1 cellular context compared by ENCODE assay signal in genomic region chr7:116426428-116427156, GRCh38.
TF ChIP-seq lines count a peak whose summit lies in the region.

No MANE protein-coding gene starts in this region.

TF ChIP-seq in K562, 482 proteins besides CTCF, POLR2A, EP300 and RAD21 (continued from another document and continues in another):
- TF ChIP-seq FOXP4 (CRISPR knock-in tag; IDR thresholded peaks at IDR 0.05; ENCODE audit: borderline replicate concordance) (no peak), ZNF311 (CRISPR knock-in tag; IDR thresholded peaks at IDR 0.05) (no peak), ZKSCAN1 (IDR thresholded peaks at IDR 0.05; ENCODE audit: low read depth, low read length) (no peak), ZNF133 (CRISPR knock-in tag; IDR thresholded peaks at IDR 0.05) (no peak), THRB (CRISPR knock-in tag; conservative IDR thresholded peaks at IDR 0.05) (no peak), CBX5 (IDR thresholded peaks at IDR 0.05; ENCODE audit: borderline replicate concordance, low read depth) (no peak), GTF2F1 (IDR thresholded peaks at IDR 0.05; ENCODE audit: low read depth, low read length) (no peak), SAFB (IDR thresholded peaks at IDR 0.05; ENCODE audit: borderline replicate concordance, low read depth, low read length) (no peak), UBTF (IDR thresholded peaks at IDR 0.05; ENCODE audit: borderline replicate concordance in 1 of 2, low read depth in 2 of 2, low read length in 2 of 2) (no peak), ZNF696 (CRISPR knock-in tag; conservative IDR thresholded peaks at IDR 0.05) (no peak), JUND (IDR thresholded peaks at IDR 0.05; ENCODE audit: borderline replicate concordance, low read depth, low read length) (peak; percentile 93), JUND (tag; IDR thresholded peaks at IDR 0.05; ENCODE audit: borderline replicate concordance, low read depth, low read length) (peak; percentile 97), HSF4 (CRISPR knock-in tag; IDR thresholded peaks at IDR 0.05; ENCODE audit: borderline replicate concordance) (no peak), TAF15 (IDR thresholded peaks at IDR 0.05; ENCODE audit: low read depth, low read length) (no peak), SIX5 (IDR thresholded peaks at IDR 0.05; ENCODE audit: borderline replicate concordance in 1 of 2, insufficient read depth in 1 of 2, low read depth in 1 of 2, low read length in 2 of 2) (no peak), TFAM (CRISPR knock-in tag; conservative IDR thresholded peaks at IDR 0.05) (no peak), PYGO2 (tag; IDR thresholded peaks at IDR 0.05) (no peak), MTA3 (IDR thresholded peaks at IDR 0.05; ENCODE audit: borderline replicate concordance) (no peak), DLX4 (CRISPR knock-in tag; IDR thresholded peaks at IDR 0.05) (no peak), ZNF175 (CRISPR knock-in tag; IDR thresholded peaks at IDR 0.05; ENCODE audit: low read depth) (no peak), TAF9B (IDR thresholded peaks at IDR 0.05; ENCODE audit: partially characterized antibody) (no peak), ZNF408 (CRISPR knock-in tag; IDR thresholded peaks at IDR 0.05; ENCODE audit: low read depth) (no peak), YY1 (IDR thresholded peaks at IDR 0.05; ENCODE audit: borderline replicate concordance in 1 of 3, control insufficient read depth in 1 of 3, extremely low read depth in 1 of 3, insufficient read depth in 3 of 3, insufficient read length in 1 of 3, insufficient replicate concordance in 2 of 3, low read depth in 1 of 3, low read length in 2 of 3) (no peak), NFATC3 (IDR thresholded peaks at IDR 0.05) (peak; percentile 97), ATF7 (IDR thresholded peaks at IDR 0.05) (peak; percentile 27; the same call in 1 of the 2 replicates), L3MBTL2 (IDR thresholded peaks at IDR 0.05) (no peak), DPF2 (IDR thresholded peaks at IDR 0.05) (peak; percentile 48; the same call in 1 of the 2 replicates), PTRF (tag; IDR thresholded peaks at IDR 0.05) (no peak), JUN (IDR thresholded peaks at IDR 0.05; ENCODE audit: borderline replicate concordance, low read depth, low read length) (peak; percentile 88), JUN (CRISPR knock-in tag; IDR thresholded peaks at IDR 0.05; ENCODE audit: borderline replicate concordance) (no peak), SMARCE1 (IDR thresholded peaks at IDR 0.05) (peak; percentile 86; the same call in 1 of the 2 replicates), ZNF449 (CRISPR knock-in tag; IDR thresholded peaks at IDR 0.05) (no peak), ZNF384 (IDR thresholded peaks at IDR 0.05; ENCODE audit: low read depth, low read length) (peak; percentile 93), SIN3A (IDR thresholded peaks at IDR 0.05; ENCODE audit: borderline replicate concordance in 2 of 2, control insufficient read depth in 1 of 2, low read depth in 2 of 2, low read length in 2 of 2) (no peak), GATAD2A (IDR thresholded peaks at IDR 0.05) (0 out of 2 replicates have a peak, but pooled peaks have one; percentile 9), HNRNPLL (IDR thresholded peaks at IDR 0.05; ENCODE audit: low read depth, low read length, poor library complexity, severe bottlenecking) (no peak), SMARCC2 (IDR thresholded peaks at IDR 0.05; ENCODE audit: low read depth) (peak; percentile 27; the same call in 1 of the 2 replicates), HMGN3 (IDR thresholded peaks at IDR 0.05; ENCODE audit: borderline replicate concordance, extremely low read depth, insufficient read length, low read depth, low read length) (no peak), SMARCA4 (IDR thresholded peaks at IDR 0.05) (peak; percentile 76; the same call in 1 of the 2 replicates), RBM22 (IDR thresholded peaks at IDR 0.05; ENCODE audit: low read depth, low read length, poor library complexity, severe bottlenecking) (no peak), ZBTB9 (CRISPR knock-in tag; IDR thresholded peaks at IDR 0.05) (no peak), E2F5 (CRISPR knock-in tag; IDR thresholded peaks at IDR 0.05) (no peak), ADNP (tag; IDR thresholded peaks at IDR 0.05) (peak; percentile 81), NUFIP1 (IDR thresholded peaks at IDR 0.05; ENCODE audit: partially characterized antibody) (no peak), ZNF511 (CRISPR knock-in tag; IDR thresholded peaks at IDR 0.05) (no peak)
- TF ChIP-seq, protein P1, sequence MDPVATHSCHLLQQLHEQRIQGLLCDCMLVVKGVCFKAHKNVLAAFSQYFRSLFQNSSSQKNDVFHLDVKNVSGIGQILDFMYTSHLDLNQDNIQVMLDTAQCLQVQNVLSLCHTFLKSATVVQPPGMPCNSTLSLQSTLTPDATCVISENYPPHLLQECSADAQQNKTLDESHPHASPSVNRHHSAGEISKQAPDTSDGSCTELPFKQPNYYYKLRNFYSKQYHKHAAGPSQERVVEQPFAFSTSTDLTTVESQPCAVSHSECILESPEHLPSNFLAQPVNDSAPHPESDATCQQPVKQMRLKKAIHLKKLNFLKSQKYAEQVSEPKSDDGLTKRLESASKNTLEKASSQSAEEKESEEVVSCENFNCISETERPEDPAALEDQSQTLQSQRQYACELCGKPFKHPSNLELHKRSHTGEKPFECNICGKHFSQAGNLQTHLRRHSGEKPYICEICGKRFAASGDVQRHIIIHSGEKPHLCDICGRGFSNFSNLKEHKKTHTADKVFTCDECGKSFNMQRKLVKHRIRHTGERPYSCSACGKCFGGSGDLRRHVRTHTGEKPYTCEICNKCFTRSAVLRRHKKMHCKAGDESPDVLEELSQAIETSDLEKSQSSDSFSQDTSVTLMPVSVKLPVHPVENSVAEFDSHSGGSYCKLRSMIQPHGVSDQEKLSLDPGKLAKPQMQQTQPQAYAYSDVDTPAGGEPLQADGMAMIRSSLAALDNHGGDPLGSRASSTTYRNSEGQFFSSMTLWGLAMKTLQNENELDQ (CRISPR knock-in tag; IDR thresholded peaks at IDR 0.05; ENCODE audit: borderline replicate concordance), result no peak
- TF ChIP-seq, protein P2, sequence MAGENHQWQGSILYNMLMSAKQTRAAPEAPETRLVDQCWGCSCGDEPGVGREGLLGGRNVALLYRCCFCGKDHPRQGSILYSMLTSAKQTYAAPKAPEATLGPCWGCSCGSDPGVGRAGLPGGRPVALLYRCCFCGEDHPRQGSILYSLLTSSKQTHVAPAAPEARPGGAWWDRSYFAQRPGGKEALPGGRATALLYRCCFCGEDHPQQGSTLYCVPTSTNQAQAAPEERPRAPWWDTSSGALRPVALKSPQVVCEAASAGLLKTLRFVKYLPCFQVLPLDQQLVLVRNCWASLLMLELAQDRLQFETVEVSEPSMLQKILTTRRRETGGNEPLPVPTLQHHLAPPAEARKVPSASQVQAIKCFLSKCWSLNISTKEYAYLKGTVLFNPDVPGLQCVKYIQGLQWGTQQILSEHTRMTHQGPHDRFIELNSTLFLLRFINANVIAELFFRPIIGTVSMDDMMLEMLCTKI (IDR thresholded peaks at IDR 0.05; ENCODE audit: partially characterized antibody), result no peak
